ENCODE assay signal across 19 cellular contexts in the genomic region with DNA sequence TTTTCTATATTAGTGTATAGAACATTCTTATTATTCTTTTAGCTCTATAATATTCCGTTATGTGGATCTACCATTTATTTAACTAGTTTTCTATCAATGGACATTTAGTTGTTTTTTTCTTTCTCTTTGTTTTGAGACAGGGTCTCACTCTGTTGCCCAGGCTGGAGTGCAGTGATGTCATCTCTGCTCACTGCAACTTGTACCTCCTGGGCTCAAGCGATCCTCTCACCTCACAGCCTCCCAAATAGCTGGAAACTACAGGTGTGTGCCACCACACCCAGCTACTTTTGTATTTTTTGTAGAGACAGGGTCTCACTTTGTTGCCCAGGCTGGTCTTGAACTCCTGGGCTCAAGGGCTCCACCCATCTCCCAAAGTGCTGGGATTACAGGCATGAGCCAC.
"Had no signal": no experiment of that assay in that cellular context is flagged by ENCODE, and none has a peak within 500 bp of the region (broad histone marks: within the 10 kb centered on the region; RNA-seq: fewer than 3 reads in every experiment).

No MANE protein-coding gene starts in this region.

- H3K27me3 ChIP-seq: ascending aorta, breast epithelium, esophagus squamous epithelium had no signal

- ATAC-seq: activated CD8-positive, alpha-beta T cell treated with anti-CD3 and anti-CD28 coated beads for 36 hours; left cardiac atrium; right cardiac atrium had no signal

- H3K9me3 ChIP-seq: ascending aorta, breast epithelium, esophagus squamous epithelium, prostate gland, thoracic aorta had no signal

- H3K4me3 ChIP-seq: ascending aorta, breast epithelium, esophagus squamous epithelium, prostate gland, SK-N-MC, skin epidermis, thoracic aorta had no signal

- DNase-seq: activated B cell treated with CpG ODN at 0.5 μM for 24 hours; activated CD4-positive, alpha-beta T cell treated with anti-CD3 and anti-CD28 coated beads for 48 hours; activated CD8-positive, alpha-beta T cell treated with anti-CD3 and anti-CD28 coated beads for 36 hours; activated effector memory CD4-positive, alpha-beta T cell treated with anti-CD3 and anti-CD28 coated beads, Interleukin-2, amount 50 U/mL, for 16 hours; activated T-cell treated with anti-CD3 and anti-CD28 coated beads, Interleukin-2, amount 50 U/mL, for 24 hours; dermis blood vessel endothelial cell; effector memory CD4-positive, alpha-beta T cell; esophagus squamous epithelium; left cardiac atrium; right cardiac atrium; stimulated activated CD4-positive, alpha-beta T cell treated with anti-CD3 and anti-CD28 coated beads, Interleukin-15, amount 100 ng/mL, for 24 hours; stimulated activated CD4-positive, alpha-beta T cell treated with anti-CD3 and anti-CD28 coated beads, Interleukin-2, amount 100 ng/mL, for 48 hours had no signal

- H3K4me1 ChIP-seq: breast epithelium, prostate gland had no signal

- H3K27me3 Mint-ChIP-seq: activated B cell treated with CpG ODN at 0.5 μM for 24 hours; activated CD8-positive, alpha-beta T cell treated with anti-CD3 and anti-CD28 coated beads for 36 hours; activated naive CD4-positive, alpha-beta T cell treated with anti-CD3 and anti-CD28 coated beads, Interleukin-2, amount 50 U/mL, for 24 hours; activated T-cell treated with anti-CD3 and anti-CD28 coated beads, Interleukin-2, amount 50 U/mL, for 24 hours had no signal

- H3K27ac Mint-ChIP-seq: activated CD8-positive, alpha-beta T cell treated with anti-CD3 and anti-CD28 coated beads for 36 hours had no signal

- H3K9me3 Mint-ChIP-seq: activated B cell treated with CpG ODN at 0.5 μM for 24 hours; activated CD8-positive, alpha-beta T cell treated with anti-CD3 and anti-CD28 coated beads for 36 hours; activated naive CD4-positive, alpha-beta T cell treated with anti-CD3 and anti-CD28 coated beads, Interleukin-2, amount 50 U/mL, for 24 hours; activated T-cell treated with anti-CD3 and anti-CD28 coated beads, Interleukin-2, amount 50 U/mL, for 24 hours had no signal

- H3K27ac ChIP-seq: ascending aorta, breast epithelium, esophagus squamous epithelium, prostate gland, SK-N-MC, skin epidermis, thoracic aorta had no signal

- H3K4me3 Mint-ChIP-seq: activated B cell treated with CpG ODN at 0.5 μM for 24 hours; activated CD8-positive, alpha-beta T cell treated with anti-CD3 and anti-CD28 coated beads for 36 hours; activated naive CD4-positive, alpha-beta T cell treated with anti-CD3 and anti-CD28 coated beads, Interleukin-2, amount 50 U/mL, for 24 hours; activated T-cell treated with anti-CD3 and anti-CD28 coated beads, Interleukin-2, amount 50 U/mL, for 24 hours had no signal

- H3K36me3 ChIP-seq: breast epithelium, prostate gland had no signal
